Comparison of ENCODE assay signal across 20 cellular contexts in genomic region chr15:93291380-93291779, GRCh38.
"Had no signal": no experiment of that assay in that cellular context is flagged by ENCODE, and none has a peak within 500 bp of the region (broad histone marks: within the 10 kb centered on the region; RNA-seq: fewer than 3 reads in every experiment).

No MANE protein-coding gene starts in this region.

- H3K27ac Mint-ChIP-seq: activated naive CD4-positive, alpha-beta T cell treated with anti-CD3 and anti-CD28 coated beads for 36 hours; activated naive CD8-positive, alpha-beta T cell treated with anti-CD3 and anti-CD28 coated beads, Interleukin-2, amount 10 ng/mL, durations not matched to agents 7 days and 5 days; activated T-cell treated with anti-CD3 and anti-CD28 coated beads, Interleukin-2, amount 50 U/mL, for 72 hours; memory B cell; natural killer cell treated with Interleukin-12 subunit alpha and Interleukin-12 subunit beta and Interleukin-15 and Interleukin-18, amount 100 ng/mL, for 72 hours had no signal

- H3K4me1 ChIP-seq: parathyroid adenoma, upper lobe of left lung had no signal

- H3K9me3 Mint-ChIP-seq: activated naive CD4-positive, alpha-beta T cell treated with anti-CD3 and anti-CD28 coated beads for 36 hours; activated naive CD8-positive, alpha-beta T cell treated with anti-CD3 and anti-CD28 coated beads, Interleukin-2, amount 10 ng/mL, durations not matched to agents 7 days and 5 days; activated T-cell treated with anti-CD3 and anti-CD28 coated beads, Interleukin-2, amount 50 U/mL, for 72 hours; natural killer cell treated with Interleukin-12 subunit alpha and Interleukin-12 subunit beta and Interleukin-15 and Interleukin-18, amount 100 ng/mL, for 72 hours had no signal

- H3K4me3 Mint-ChIP-seq: activated naive CD4-positive, alpha-beta T cell treated with anti-CD3 and anti-CD28 coated beads for 36 hours; activated naive CD8-positive, alpha-beta T cell treated with anti-CD3 and anti-CD28 coated beads, Interleukin-2, amount 10 ng/mL, durations not matched to agents 7 days and 5 days; activated T-cell treated with anti-CD3 and anti-CD28 coated beads, Interleukin-2, amount 50 U/mL, for 72 hours; memory B cell; natural killer cell treated with Interleukin-12 subunit alpha and Interleukin-12 subunit beta and Interleukin-15 and Interleukin-18, amount 100 ng/mL, for 72 hours had no signal

- H3K4me3 ChIP-seq: heart right ventricle, upper lobe of left lung had no signal

- H3K9me3 ChIP-seq: heart right ventricle, upper lobe of left lung had no signal

- ATAC-seq: activated T-cell treated with anti-CD3 and anti-CD28 coated beads, Interleukin-2, amount 50 U/mL, for 72 hours; heart right ventricle; left colon; natural killer cell treated with Interleukin-12 subunit alpha and Interleukin-12 subunit beta and Interleukin-15 and Interleukin-18, amount 100 ng/mL, for 72 hours; right cardiac atrium; stimulated activated naive CD8-positive, alpha-beta T cell treated with anti-CD3 and anti-CD28 coated beads, Interleukin-15, Interleukin-2, amounts not matched to agents 100 U/mL and 50 U/mL, for 24 hours had no signal

- DNase-seq: activated effector memory CD4-positive, alpha-beta T cell treated with Interleukin-2 at 50 U/mL for 16 hours; activated naive CD4-positive, alpha-beta T cell treated with anti-CD3 and anti-CD28 coated beads for 36 hours; activated naive CD8-positive, alpha-beta T cell treated with anti-CD3 and anti-CD28 coated beads, Interleukin-2, amount 10 ng/mL, durations not matched to agents 7 days and 5 days; activated T-cell treated with anti-CD3 and anti-CD28 coated beads, Interleukin-2, amount 50 U/mL, for 72 hours; amniotic stem cell; cerebellar nuclear complex; cortex of kidney; effector CD4-positive, alpha-beta T cell; erythroblast; foreskin fibroblast; heart right ventricle; left colon; right cardiac atrium; stimulated activated CD4-positive, alpha-beta T cell treated with anti-CD3 and anti-CD28 coated beads, Interleukin-12 subunit alpha, Interleukin-12 subunit beta, amount 100 ng/mL, for 4 hours; stimulated activated CD4-positive, alpha-beta T cell treated with anti-CD3 and anti-CD28 coated beads, Interleukin-4, amount 100 ng/mL, for 4 hours; stimulated activated naive CD8-positive, alpha-beta T cell treated with anti-CD3 and anti-CD28 coated beads, Interleukin-15, Interleukin-2, amounts not matched to agents 100 U/mL and 50 U/mL, for 24 hours; upper lobe of left lung had no signal

- H3K27me3 ChIP-seq: upper lobe of left lung had no signal

- H3K27ac ChIP-seq: heart right ventricle, parathyroid adenoma, upper lobe of left lung had no signal

- H3K36me3 Mint-ChIP-seq: activated naive CD8-positive, alpha-beta T cell treated with anti-CD3 and anti-CD28 coated beads, Interleukin-2, amount 10 ng/mL, durations not matched to agents 7 days and 5 days; memory B cell; natural killer cell treated with Interleukin-12 subunit alpha and Interleukin-12 subunit beta and Interleukin-15 and Interleukin-18, amount 100 ng/mL, for 72 hours had no signal

- H3K36me3 ChIP-seq: heart right ventricle, upper lobe of left lung had no signal

- H3K4me1 Mint-ChIP-seq: memory B cell had no signal
